In the genomic region with DNA sequence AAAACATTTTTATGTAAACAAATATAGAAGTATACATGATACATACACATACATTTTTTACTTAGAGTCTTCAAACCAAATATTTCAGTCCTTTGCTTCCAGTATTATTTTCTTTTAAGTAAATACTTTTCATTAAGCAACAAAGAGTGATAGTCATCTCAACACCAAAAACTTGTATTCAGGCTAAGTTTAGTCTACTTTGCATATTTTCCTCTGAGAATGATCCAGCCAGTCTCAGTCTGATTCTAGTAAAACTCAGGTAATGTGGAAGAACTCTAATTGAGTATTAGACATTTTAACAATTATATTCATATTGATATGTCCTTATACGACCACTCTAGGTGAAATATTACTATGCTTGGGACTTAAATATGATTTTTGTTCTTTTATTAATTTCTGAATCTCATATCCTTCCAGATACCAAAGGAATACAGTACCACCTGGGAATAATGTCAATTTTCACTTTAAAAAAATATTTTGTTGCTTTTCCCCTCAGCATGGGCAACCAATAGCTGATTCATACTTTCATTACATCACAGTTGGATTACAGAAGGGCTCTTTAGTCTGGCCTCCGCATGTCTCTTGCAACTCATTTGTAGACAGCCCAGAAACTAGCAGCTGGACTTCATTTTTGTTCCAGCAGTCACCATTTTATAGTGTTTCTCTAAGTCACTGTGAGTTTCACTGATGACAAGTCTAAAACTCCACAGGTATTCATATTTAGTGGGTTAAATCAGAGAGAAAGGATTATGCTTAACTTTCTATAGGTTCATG, we compare ENCODE assay signal across 8 cellular contexts.
DNase-seq lines count a peak whose midpoint lies in the region; ATAC-seq and TF ChIP-seq lines count a peak whose summit lies in the region.

No MANE protein-coding gene starts in this region.

- TF ChIP-seq CTCF in fibroblast of lung (conservative IDR thresholded peaks at IDR 0.05 in 1 of 2, IDR thresholded peaks at IDR 0.05 in 1 of 2; ENCODE audit: low read depth in 1 of 2, low read length in 2 of 2): no peak
- no peak for TF ChIP-seq CTCF in osteocyte (IDR thresholded peaks at IDR 0.05)
- TF ChIP-seq CTCF in breast epithelium (IDR thresholded peaks at IDR 0.05): no peak

- peak; percentile 48 to 69 for DNase-seq in fibroblast of lung (ENCODE audit: low read depth in 2 of 2)
- DNase-seq in superior temporal gyrus (ENCODE audit: extremely low spot score): peak; percentile 44
- DNase-seq in effector memory CD8-positive, alpha-beta T cell: no peak
- no peak for DNase-seq in NCI-H69 (lab: John Stamatoyannopoulos, UW)
- no peak for DNase-seq in osteocyte (ENCODE audit: extremely low spot score, unreplicated experiment)
- no peak for DNase-seq in breast epithelium (ENCODE audit: low spot score in 2 of 2)

- H2AFZ ChIP-seq in fibroblast of lung (ENCODE audit: low read length): no peak overlapping the region

- intact Hi-C loops in breast epithelium (cut with DNase I; ENCODE audit: low total_unique reads): no loop called here

- H3K27ac ChIP-seq in fibroblast of lung (ENCODE audit: insufficient read depth, low read length) (peak overlapping the region; percentile 5), breast epithelium (peak overlapping the region in 1 of 2 donors; percentile 43)

- no peaks in the 10 kb centered on the region for H3K36me3 Mint-ChIP-seq in effector memory CD8-positive, alpha-beta T cell (ENCODE audit: insufficient read depth)
- H3K36me3 Mint-ChIP-seq in osteocyte (ENCODE audit: unreplicated experiment): no peaks in the 10 kb centered on the region

- H4K20me1 ChIP-seq in fibroblast of lung (ENCODE audit: control insufficient read depth, extremely low read depth, insufficient read depth, low read length): no peaks in the 10 kb centered on the region

- H3K4me3 ChIP-seq in fibroblast of lung (replicated peaks in 1 of 4; ENCODE audit: control extremely low read depth in 1 of 4, insufficient read depth in 1 of 4, low read depth in 3 of 4, low read length in 4 of 4) (no peak overlapping the region), breast epithelium (peak overlapping the region in 1 of 3 donors; percentile 48)

- no peak overlapping the region for H3K27ac Mint-ChIP-seq in effector memory CD8-positive, alpha-beta T cell
- no peak overlapping the region for H3K27ac Mint-ChIP-seq in osteocyte (ENCODE audit: unreplicated experiment)

- no peaks in the 10 kb centered on the region for H3K4me1 Mint-ChIP-seq in effector memory CD8-positive, alpha-beta T cell (ENCODE audit: low read depth in 2 of 2)
- peaks cover 16% of the 10 kb centered on the region for H3K4me1 Mint-ChIP-seq in osteocyte (ENCODE audit: unreplicated experiment)

- ATAC-seq in GM18909 (IDR thresholded peaks at IDR 0.05; ENCODE audit: poor library complexity, unreplicated experiment) (peak; percentile 88), HG02938 (IDR thresholded peaks at IDR 0.05; ENCODE audit: unreplicated experiment) (peak; percentile 88)
- no peak for ATAC-seq in effector memory CD8-positive, alpha-beta T cell (replicated peaks)

- no peak for TF ChIP-seq POLR2A in breast epithelium (IDR thresholded peaks at IDR 0.05)

- no peak overlapping the region for H3K4me3 Mint-ChIP-seq in effector memory CD8-positive, alpha-beta T cell
- no peak overlapping the region for H3K4me3 Mint-ChIP-seq in osteocyte (ENCODE audit: unreplicated experiment)

- H3K36me3 ChIP-seq in fibroblast of lung (ENCODE audit: control insufficient read depth, insufficient read depth, low read length) (no peaks in the 10 kb centered on the region), breast epithelium (no peaks in the 10 kb centered on the region)

- H3K79me2 ChIP-seq in fibroblast of lung (ENCODE audit: control insufficient read depth, insufficient read depth, low read length): no peaks in the 10 kb centered on the region

- no peak overlapping the region for H3K9ac ChIP-seq in fibroblast of lung (ENCODE audit: insufficient read depth, low read length)

- peak overlapping the region; percentile 42 for H3K4me2 ChIP-seq in fibroblast of lung (ENCODE audit: extremely low read depth, insufficient read depth, low read length)

- H3K27me3 Mint-ChIP-seq in effector memory CD8-positive, alpha-beta T cell: no peaks in the 10 kb centered on the region
- no peaks in the 10 kb centered on the region for H3K27me3 Mint-ChIP-seq in osteocyte (ENCODE audit: unreplicated experiment)

- H3K9me3 ChIP-seq in fibroblast of lung (ENCODE audit: control insufficient read depth, insufficient read depth, low read depth, low read length) (no peaks in the 10 kb centered on the region), breast epithelium (no peaks in the 10 kb centered on the region)

- H3K4me1 ChIP-seq in fibroblast of lung (ENCODE audit: control insufficient read depth, extremely low read depth, insufficient read depth, low read length) (no peaks in the 10 kb centered on the region), breast epithelium (no peaks in the 10 kb centered on the region)

- H3K27me3 ChIP-seq in fibroblast of lung (ENCODE audit: control insufficient read depth, insufficient read depth, low read length) (no peaks in the 10 kb centered on the region), breast epithelium (no peaks in the 10 kb centered on the region)

- H3K9me3 Mint-ChIP-seq in effector memory CD8-positive, alpha-beta T cell: no peaks in the 10 kb centered on the region
- no peaks in the 10 kb centered on the region for H3K9me3 Mint-ChIP-seq in osteocyte (ENCODE audit: unreplicated experiment)

Comparison
In these comparisons a context has a peak if more than half of its experiments do, and no peak if none do; other contexts are left out.
1. DNase-seq: peak in fibroblast of lung (2 of 2) and superior temporal gyrus (single experiment); none in effector memory CD8-positive, alpha-beta T cell (0 of 3), NCI-H69 (single experiment), osteocyte (single experiment) and breast epithelium (0 of 2).